Comparison of ENCODE assay signal across 8 cellular contexts in the genomic region with DNA sequence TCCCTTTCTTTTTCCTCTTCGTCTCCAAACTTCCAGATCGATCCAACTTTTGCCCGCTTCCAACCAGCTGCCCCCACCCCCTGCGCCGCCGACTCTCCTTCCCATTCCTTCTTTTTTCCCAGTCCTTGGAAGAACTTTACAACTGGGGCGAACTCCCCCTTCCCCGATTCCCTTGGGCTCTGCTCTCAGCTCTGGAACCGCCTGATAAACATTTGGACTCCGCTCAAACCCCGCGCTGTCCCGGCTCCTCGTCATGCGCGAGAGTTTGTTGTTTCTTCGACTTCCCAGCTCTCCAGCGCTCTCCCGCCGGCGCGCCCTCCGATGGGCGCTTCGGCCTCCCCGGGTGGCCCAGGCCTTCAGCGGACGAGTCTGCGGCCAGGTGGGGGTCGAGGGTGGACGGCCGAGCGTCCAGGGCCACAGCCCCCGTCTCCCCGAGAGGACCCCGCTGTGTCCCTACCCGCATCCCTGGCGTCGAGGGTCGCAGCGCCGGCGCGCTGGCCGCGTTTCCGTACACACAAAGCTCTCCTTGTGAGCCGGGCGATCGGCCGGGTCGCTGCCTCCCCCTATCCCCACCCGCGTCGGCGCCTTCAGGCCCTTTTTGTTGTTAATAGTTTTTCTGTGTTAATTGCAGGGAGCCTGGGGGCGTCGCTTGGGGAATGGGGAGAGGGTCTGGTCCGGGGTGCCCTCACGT. TPM values are rescaled to one million over a fixed set of nuclear protein-coding genes. Genes with fewer than 3 reads are reported as not detected.
DNase-seq lines count a peak whose midpoint lies in the region; ATAC-seq and TF ChIP-seq lines count a peak whose summit lies in the region.

No MANE protein-coding gene starts in this region.

- H3K4me3 ChIP-seq in gastroesophageal sphincter (peak overlapping the region; percentile 92 to 96), ovary (peak overlapping the region; percentile 96)

- H3K4me1 ChIP-seq in gastroesophageal sphincter (peaks cover 0 to 53% (median 16%) of the 10 kb centered on the region in 3 donors), ovary (ENCODE audit: insufficient read depth) (peaks cover 8% of the 10 kb centered on the region)

- peaks cover 19% of the 10 kb centered on the region for H3K36me3 Mint-ChIP-seq in activated CD8-positive, alpha-beta memory T cell treated with anti-CD3 and anti-CD28 coated beads, Interleukin-2, amount 10 ng/mL, durations not matched to agents 7 days and 5 days
- peaks cover 1 to 3% of the 10 kb centered on the region in 2 donors for H3K36me3 Mint-ChIP-seq in activated T-cell treated with anti-CD3 and anti-CD28 coated beads, Interleukin-2, amount 50 U/mL, for 72 hours (ENCODE audit: insufficient read depth in 2 of 2)

- peak; percentile 69 for DNase-seq in activated CD8-positive, alpha-beta memory T cell treated with anti-CD3 and anti-CD28 coated beads for 24 hours
- no peak for DNase-seq in activated CD8-positive, alpha-beta memory T cell treated with anti-CD3 and anti-CD28 coated beads, Interleukin-2, amount 10 ng/mL, durations not matched to agents 7 days and 5 days
- peak in 1 of 2 donors; percentile 33 for DNase-seq in activated T-cell treated with anti-CD3 and anti-CD28 coated beads, Interleukin-2, amount 50 U/mL, for 72 hours
- DNase-seq in ovary (peak; percentile 65 to 87 (median 78)), activated gamma-delta T cell (lab: John Stamatoyannopoulos, UW) (no peak), DMS153 (lab: John Stamatoyannopoulos, UW) (no peak)

- no peaks in the 10 kb centered on the region for H3K9me3 Mint-ChIP-seq in activated CD8-positive, alpha-beta memory T cell treated with anti-CD3 and anti-CD28 coated beads, Interleukin-2, amount 10 ng/mL, durations not matched to agents 7 days and 5 days (ENCODE audit: low read depth)
- H3K9me3 Mint-ChIP-seq in activated T-cell treated with anti-CD3 and anti-CD28 coated beads, Interleukin-2, amount 50 U/mL, for 72 hours, result no peaks in the 10 kb centered on the region

- TF ChIP-seq POLR2A in gastroesophageal sphincter (IDR thresholded peaks at IDR 0.05) (peak; percentile 40 to 41), ovary (IDR thresholded peaks at IDR 0.05) (peak; percentile 34)

- CTCF ChIA-PET in activated CD8-positive, alpha-beta memory T cell treated with anti-CD3 and anti-CD28 coated beads, Interleukin-2, amount 10 ng/mL, durations not matched to agents 7 days and 5 days (lab: Charles Lee), result interaction anchor here (0.8 to 4.3 kb wide), 6 partner anchors 13 to 29 kb away, joined by 3 to 26 read pairs (median 4); no protein-coding TSS in a partner anchor

- intact Hi-C loops in ovary (cut with DNase I), result loop anchor here in 3 of 4 donors (2.0 to 10.0 kb wide), 2 partner anchors 16 to 252 kb away; a partner anchor contains a TSS

- H3K27me3 ChIP-seq in gastroesophageal sphincter (no peaks in the 10 kb centered on the region), ovary (no peaks in the 10 kb centered on the region)

- peaks cover 12% of the 10 kb centered on the region for H3K4me1 Mint-ChIP-seq in activated CD8-positive, alpha-beta memory T cell treated with anti-CD3 and anti-CD28 coated beads, Interleukin-2, amount 10 ng/mL, durations not matched to agents 7 days and 5 days
- H3K4me1 Mint-ChIP-seq in activated T-cell treated with anti-CD3 and anti-CD28 coated beads, Interleukin-2, amount 50 U/mL, for 72 hours (ENCODE audit: low read depth), result peaks cover 24% of the 10 kb centered on the region

- H3K27ac Mint-ChIP-seq in activated CD8-positive, alpha-beta memory T cell treated with anti-CD3 and anti-CD28 coated beads, Interleukin-2, amount 10 ng/mL, durations not matched to agents 7 days and 5 days, result no peak overlapping the region
- no peak overlapping the region for H3K27ac Mint-ChIP-seq in activated T-cell treated with anti-CD3 and anti-CD28 coated beads, Interleukin-2, amount 50 U/mL, for 72 hours

- H3K27me3 Mint-ChIP-seq in activated CD8-positive, alpha-beta memory T cell treated with anti-CD3 and anti-CD28 coated beads, Interleukin-2, amount 10 ng/mL, durations not matched to agents 7 days and 5 days, result peaks cover 16% of the 10 kb centered on the region
- peaks cover 19% of the 10 kb centered on the region for H3K27me3 Mint-ChIP-seq in activated T-cell treated with anti-CD3 and anti-CD28 coated beads, Interleukin-2, amount 50 U/mL, for 72 hours (ENCODE audit: low read depth)

- WGBS in gastroesophageal sphincter (ENCODE audit: low coverage in 1 of 2), 2 donors, result 0 to 1% methylated on average over 14 to 17 of the region's 60 CpGs
- WGBS in ovary, 3 donors, result 0 to 1% (median 0%) methylated on average over 40 to 60 of the region's 60 CpGs

- H3K9me3 ChIP-seq in gastroesophageal sphincter (no peaks in the 10 kb centered on the region), ovary (no peaks in the 10 kb centered on the region)

- H3K27ac ChIP-seq in gastroesophageal sphincter (peak overlapping the region; percentile 96 to 99 (median 98)), ovary (peak overlapping the region; percentile 74 to 96)

- peaks cover 0 to 38% of the 10 kb centered on the region in 2 donors for H3K36me3 ChIP-seq in gastroesophageal sphincter
- no peaks in the 10 kb centered on the region for H3K36me3 ChIP-seq in ovary

- H3K4me3 Mint-ChIP-seq in activated CD8-positive, alpha-beta memory T cell treated with anti-CD3 and anti-CD28 coated beads, Interleukin-2, amount 10 ng/mL, durations not matched to agents 7 days and 5 days, result no peak overlapping the region
- H3K4me3 Mint-ChIP-seq in activated T-cell treated with anti-CD3 and anti-CD28 coated beads, Interleukin-2, amount 50 U/mL, for 72 hours, result peak overlapping the region; percentile 77 to 85

- ATAC-seq in activated CD8-positive, alpha-beta memory T cell treated with anti-CD3 and anti-CD28 coated beads, Interleukin-2, amount 10 ng/mL, durations not matched to agents 7 days and 5 days, result no peak
- ATAC-seq in activated T-cell treated with anti-CD3 and anti-CD28 coated beads, Interleukin-2, amount 50 U/mL, for 72 hours (replicated peaks in 1 of 2), result peak; percentile 34 to 37
- peak; percentile 35 for ATAC-seq in gastroesophageal sphincter
- ATAC-seq in HG03432 (IDR thresholded peaks at IDR 0.05; ENCODE audit: unreplicated experiment), result no peak

- TF ChIP-seq CTCF in gastroesophageal sphincter (IDR thresholded peaks at IDR 0.05) (peak in 1 of 4 experiments; percentile 8), ovary (IDR thresholded peaks at IDR 0.05) (peak in 1 of 3 donors; percentile 6)

- TF ChIP-seq EP300 in gastroesophageal sphincter (IDR thresholded peaks at IDR 0.05) (no peak), ovary (IDR thresholded peaks at IDR 0.05) (no peak)

RNA-seq across cellular contexts. Expression of a gene that starts 0.8 kb away (rescaled TPM):
- 1 to 10 TPM; 1.3 to 2.5 TPM for total RNA-seq in activated CD8-positive, alpha-beta memory T cell treated with anti-CD3 and anti-CD28 coated beads, Interleukin-2, amount 10 ng/mL, durations not matched to agents 7 days and 5 days
- total RNA-seq in activated T-cell treated with anti-CD3 and anti-CD28 coated beads, Interleukin-2, amount 50 U/mL, for 72 hours, result 1 to 10 TPM; 1.4 to 6.8 TPM
- 100 to 1,000 TPM; 114 to 127 (median 123) TPM for total RNA-seq in gastroesophageal sphincter
- total RNA-seq in ovary, result 100 to 1,000 TPM in 4 of 7 donors, 10 to 100 TPM in 3; 70.0 to 267 (median 174) TPM
- 100 to 1,000 TPM in 1 of 2 donors, 10 to 100 TPM in 1; 90.2 to 156 TPM for polyA plus RNA-seq in ovary

RNA-seq across cellular contexts. Expression of a gene that starts 7.5 kb away (rescaled TPM):
- total RNA-seq in activated CD8-positive, alpha-beta memory T cell treated with anti-CD3 and anti-CD28 coated beads, Interleukin-2, amount 10 ng/mL, durations not matched to agents 7 days and 5 days, result 100 to 1,000 TPM; 107 to 147 TPM
- 10 to 100 TPM; 76.9 to 80.4 TPM for total RNA-seq in activated T-cell treated with anti-CD3 and anti-CD28 coated beads, Interleukin-2, amount 50 U/mL, for 72 hours
- total RNA-seq in gastroesophageal sphincter (10 to 100 TPM; 24.4 to 65.0 (median 35.0) TPM), ovary (10 to 100 TPM; 29.0 to 78.3 (median 54.1) TPM)
- 10 to 100 TPM; 32.9 to 45.3 TPM for polyA plus RNA-seq in ovary

RNA-seq across cellular contexts. Expression of a gene that starts 22.0 kb away (rescaled TPM):
- under 1 TPM; 0.16 to 0.58 TPM for total RNA-seq in activated CD8-positive, alpha-beta memory T cell treated with anti-CD3 and anti-CD28 coated beads, Interleukin-2, amount 10 ng/mL, durations not matched to agents 7 days and 5 days
- 1 to 10 TPM in 1 of 2 donors, under 1 TPM in 1; 0.21 to 1.5 TPM for total RNA-seq in activated T-cell treated with anti-CD3 and anti-CD28 coated beads, Interleukin-2, amount 50 U/mL, for 72 hours
- total RNA-seq in gastroesophageal sphincter (10 to 100 TPM in 3 of 4 donors, 1 to 10 TPM in 1; 8.1 to 36.6 (median 23.4) TPM), ovary (10 to 100 TPM in 1 of 7 donors, 1 to 10 TPM in 5, under 1 TPM in 1; 0.91 to 25.0 (median 5.1) TPM)
- polyA plus RNA-seq in ovary, result 10 to 100 TPM in 1 of 2 donors, 1 to 10 TPM in 1; 3.2 to 23.2 TPM

RNA-seq across cellular contexts. Expression of a gene that starts 34.3 kb away (rescaled TPM):
- total RNA-seq in activated CD8-positive, alpha-beta memory T cell treated with anti-CD3 and anti-CD28 coated beads, Interleukin-2, amount 10 ng/mL, durations not matched to agents 7 days and 5 days, result 10 to 100 TPM; 59.0 to 60.1 TPM
- total RNA-seq in activated T-cell treated with anti-CD3 and anti-CD28 coated beads, Interleukin-2, amount 50 U/mL, for 72 hours, result 10 to 100 TPM; 66.5 to 78.4 TPM
- total RNA-seq in gastroesophageal sphincter, result 100 to 1,000 TPM; 123 to 257 (median 163) TPM
- total RNA-seq in ovary, result 100 to 1,000 TPM in 4 of 7 donors, 10 to 100 TPM in 3; 56.9 to 122 (median 105) TPM
- polyA plus RNA-seq in ovary, result 10 to 100 TPM; 32.4 to 71.6 TPM

RNA-seq across cellular contexts. Expression of a gene that starts 45.8 kb away (rescaled TPM):
- under 1 TPM; 0.26 to 0.93 TPM for total RNA-seq in activated CD8-positive, alpha-beta memory T cell treated with anti-CD3 and anti-CD28 coated beads, Interleukin-2, amount 10 ng/mL, durations not matched to agents 7 days and 5 days
- total RNA-seq in activated T-cell treated with anti-CD3 and anti-CD28 coated beads, Interleukin-2, amount 50 U/mL, for 72 hours, result 1 to 10 TPM; 4.6 to 4.7 TPM
- total RNA-seq in gastroesophageal sphincter (under 1 TPM; 0.20 to 0.93 (median 0.47) TPM), ovary (1 to 10 TPM in 1 of 7 donors, under 1 TPM in 6; 0.12 to 1.1 (median 0.66) TPM)
- under 1 TPM; 0.40 to 0.74 TPM for polyA plus RNA-seq in ovary

Comparison
In these comparisons a context has a peak if more than half of its experiments do, and no peak if none do; other contexts are left out.
1. DNase-seq: peak in activated CD8-positive, alpha-beta memory T cell treated with anti-CD3 and anti-CD28 coated beads for 24 hours (single experiment) and ovary (5 of 5); none in activated CD8-positive, alpha-beta memory T cell treated with anti-CD3 and anti-CD28 coated beads, Interleukin-2, amount 10 ng/mL, durations not matched to agents 7 days and 5 days (single experiment), activated gamma-delta T cell (single experiment) and DMS153 (single experiment).
2. ATAC-seq: peak in activated T-cell treated with anti-CD3 and anti-CD28 coated beads, Interleukin-2, amount 50 U/mL, for 72 hours (2 of 2) and gastroesophageal sphincter (single experiment); none in activated CD8-positive, alpha-beta memory T cell treated with anti-CD3 and anti-CD28 coated beads, Interleukin-2, amount 10 ng/mL, durations not matched to agents 7 days and 5 days (single experiment) and HG03432 (single experiment).
3. RNA of a gene that starts 0.8 kb away (total RNA-seq): 70.0 to 267 TPM in ovary and 114 to 127 TPM in gastroesophageal sphincter; 1.4 to 6.8 TPM in activated T-cell treated with anti-CD3 and anti-CD28 coated beads, Interleukin-2, amount 50 U/mL, for 72 hours and 1.3 to 2.5 TPM in activated CD8-positive, alpha-beta memory T cell treated with anti-CD3 and anti-CD28 coated beads, Interleukin-2, amount 10 ng/mL, durations not matched to agents 7 days and 5 days; every median in the first group is over 4 times any median in the second.